Comparison of ENCODE assay signal across 8 cellular contexts in the genomic region with DNA sequence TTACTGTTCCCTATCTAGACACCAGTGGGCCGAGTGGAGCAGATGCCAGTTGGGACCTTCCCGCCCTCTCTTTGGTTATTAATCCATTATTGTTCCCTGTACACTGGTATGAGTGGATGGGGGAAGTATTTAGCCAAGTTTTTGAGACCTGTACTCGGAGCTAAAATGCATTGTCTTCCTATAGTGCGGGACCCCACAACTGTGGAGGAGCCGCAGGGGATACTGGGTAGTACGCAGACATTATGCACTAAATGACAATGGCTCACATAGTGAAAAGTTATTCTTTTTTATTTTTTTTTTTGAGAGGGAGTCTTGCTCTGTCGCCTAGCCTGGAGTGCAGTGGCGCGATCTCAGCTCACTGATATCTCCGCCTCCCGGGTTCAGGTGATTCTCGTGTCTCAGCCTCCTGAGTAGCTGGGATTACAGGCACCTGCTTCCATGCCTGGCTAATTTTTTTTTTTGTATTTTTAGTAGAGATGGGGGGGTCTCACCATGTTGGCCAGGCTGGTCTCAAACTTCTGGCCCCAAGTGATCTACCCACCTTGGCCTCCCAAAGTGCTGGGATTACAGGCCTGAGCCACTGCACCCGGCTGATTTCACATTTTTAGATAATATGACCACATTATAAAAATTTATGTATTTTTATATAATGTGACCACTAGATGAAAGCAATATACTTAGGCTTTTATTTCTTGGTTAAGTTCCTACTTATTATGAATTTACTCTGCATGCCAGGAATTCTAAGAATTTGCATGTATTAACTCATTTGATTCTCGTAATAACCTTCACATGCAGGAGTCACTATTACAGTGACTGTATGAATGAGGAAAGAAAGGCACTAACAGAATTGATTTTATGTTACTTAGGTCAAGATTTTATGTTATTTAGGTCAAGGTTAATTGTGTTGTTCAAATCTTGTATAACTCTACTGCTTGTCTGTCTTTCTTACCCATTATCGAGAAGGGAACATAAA. TPM values are rescaled to one million over a fixed set of nuclear protein-coding genes. Genes with fewer than 3 reads are reported as not detected.
A peak's percentile ranks its signal among the peaks of the same experiment; 100 is the strongest.
DNase-seq lines count a peak whose midpoint lies in the region; ATAC-seq and TF ChIP-seq lines count a peak whose summit lies in the region.

No MANE protein-coding gene starts in this region.

- DNase-seq in GM04504 (ENCODE audit: low read depth) (peak; percentile 24), nephron progenitor cell (no peak), NCI-H2081 treated with DMSO at 0.1 percent for 48 hours (lab: John Stamatoyannopoulos, UW) (no peak), Right ventricle myocardium inferior (ENCODE audit: missing footprints) (no peak)
- no peak for DNase-seq in natural killer cell treated with Interleukin-12 subunit alpha and Interleukin-12 subunit beta and Interleukin-15 and Interleukin-18, amount 100 ng/mL, for 72 hours (ENCODE audit: low spot score)

- ATAC-seq in HG02610 (IDR thresholded peaks at IDR 0.05; ENCODE audit: unreplicated experiment): peak; percentile 3
- peak; percentile 1 to 2 for ATAC-seq in natural killer cell treated with Interleukin-12 subunit alpha and Interleukin-12 subunit beta and Interleukin-15 and Interleukin-18, amount 100 ng/mL, for 72 hours
- ATAC-seq in HG03521 (IDR thresholded peaks at IDR 0.05; ENCODE audit: unreplicated experiment): no peak
- no peak for ATAC-seq in Right ventricle myocardium inferior

- H3K36me3 Mint-ChIP-seq in activated naive CD4-positive, alpha-beta T cell treated with anti-CD3 and anti-CD28 coated beads, Interleukin-2, amount 50 U/mL, for 24 hours: peaks cover 9% of the 10 kb centered on the region
- peaks cover 10% of the 10 kb centered on the region for H3K36me3 Mint-ChIP-seq in natural killer cell treated with Interleukin-12 subunit alpha and Interleukin-12 subunit beta and Interleukin-15 and Interleukin-18, amount 100 ng/mL, for 72 hours
- H3K36me3 Mint-ChIP-seq in nephron progenitor cell (ENCODE audit: low read depth): no peaks in the 10 kb centered on the region

- intact Hi-C loops in Right ventricle myocardium inferior (cut with DNase I): loop anchor here (5.0 to 10.0 kb wide), 3 partner anchors 128 to 410 kb away; a partner anchor contains a TSS

- peak overlapping the region; percentile 93 for H3K4me3 Mint-ChIP-seq in activated naive CD4-positive, alpha-beta T cell treated with anti-CD3 and anti-CD28 coated beads, Interleukin-2, amount 50 U/mL, for 24 hours
- H3K4me3 Mint-ChIP-seq in natural killer cell treated with Interleukin-12 subunit alpha and Interleukin-12 subunit beta and Interleukin-15 and Interleukin-18, amount 100 ng/mL, for 72 hours: peak overlapping the region; percentile 99
- no peak overlapping the region for H3K4me3 Mint-ChIP-seq in nephron progenitor cell

- TF ChIP-seq CTCF in nephron progenitor cell (IDR thresholded peaks at IDR 0.05): no peak

- H3K9me3 Mint-ChIP-seq in activated naive CD4-positive, alpha-beta T cell treated with anti-CD3 and anti-CD28 coated beads, Interleukin-2, amount 50 U/mL, for 24 hours: no peaks in the 10 kb centered on the region
- no peaks in the 10 kb centered on the region for H3K9me3 Mint-ChIP-seq in natural killer cell treated with Interleukin-12 subunit alpha and Interleukin-12 subunit beta and Interleukin-15 and Interleukin-18, amount 100 ng/mL, for 72 hours
- H3K9me3 Mint-ChIP-seq in nephron progenitor cell: peaks cover 7% of the 10 kb centered on the region

- H3K4me1 Mint-ChIP-seq in activated naive CD4-positive, alpha-beta T cell treated with anti-CD3 and anti-CD28 coated beads, Interleukin-2, amount 50 U/mL, for 24 hours: peaks cover 64% of the 10 kb centered on the region
- H3K4me1 Mint-ChIP-seq in natural killer cell treated with Interleukin-12 subunit alpha and Interleukin-12 subunit beta and Interleukin-15 and Interleukin-18, amount 100 ng/mL, for 72 hours (ENCODE audit: low read depth in 2 of 2): peaks cover 53 to 59% of the 10 kb centered on the region in 2 donors
- H3K4me1 Mint-ChIP-seq in nephron progenitor cell: no peaks in the 10 kb centered on the region

- H3K27ac Mint-ChIP-seq in activated naive CD4-positive, alpha-beta T cell treated with anti-CD3 and anti-CD28 coated beads, Interleukin-2, amount 50 U/mL, for 24 hours: peak overlapping the region; percentile 96
- peak overlapping the region; percentile 95 to 98 for H3K27ac Mint-ChIP-seq in natural killer cell treated with Interleukin-12 subunit alpha and Interleukin-12 subunit beta and Interleukin-15 and Interleukin-18, amount 100 ng/mL, for 72 hours
- H3K27ac Mint-ChIP-seq in nephron progenitor cell: no peak overlapping the region

- no peaks in the 10 kb centered on the region for H3K27me3 Mint-ChIP-seq in activated naive CD4-positive, alpha-beta T cell treated with anti-CD3 and anti-CD28 coated beads, Interleukin-2, amount 50 U/mL, for 24 hours
- no peaks in the 10 kb centered on the region for H3K27me3 Mint-ChIP-seq in natural killer cell treated with Interleukin-12 subunit alpha and Interleukin-12 subunit beta and Interleukin-15 and Interleukin-18, amount 100 ng/mL, for 72 hours
- peaks cover 17% of the 10 kb centered on the region for H3K27me3 Mint-ChIP-seq in nephron progenitor cell (ENCODE audit: low read depth, poor library complexity)

RNA-seq across cellular contexts. Expression of a gene that starts 25.9 kb away (rescaled TPM):
- total RNA-seq in natural killer cell treated with Interleukin-12 subunit alpha and Interleukin-12 subunit beta and Interleukin-15 and Interleukin-18, amount 100 ng/mL, for 72 hours: 10 to 100 TPM; 76.8 to 83.7 TPM
- total RNA-seq in Right ventricle myocardium inferior: 3.1 TPM

RNA-seq across cellular contexts. Expression of a gene that starts 51.5 kb away (rescaled TPM):
- 10 to 100 TPM; 17.5 to 23.0 TPM for total RNA-seq in natural killer cell treated with Interleukin-12 subunit alpha and Interleukin-12 subunit beta and Interleukin-15 and Interleukin-18, amount 100 ng/mL, for 72 hours
- total RNA-seq in Right ventricle myocardium inferior: 6.2 TPM

Comparison
In these comparisons a context has a peak if more than half of its experiments do, and no peak if none do; other contexts are left out.
1. ATAC-seq: peak in HG02610 (single experiment) and natural killer cell treated with Interleukin-12 subunit alpha and Interleukin-12 subunit beta and Interleukin-15 and Interleukin-18, amount 100 ng/mL, for 72 hours (2 of 2); none in HG03521 (single experiment) and Right ventricle myocardium inferior (single experiment).
2. RNA of a gene that starts 25.9 kb away (total RNA-seq): 76.8 to 83.7 TPM in natural killer cell treated with Interleukin-12 subunit alpha and Interleukin-12 subunit beta and Interleukin-15 and Interleukin-18, amount 100 ng/mL, for 72 hours; 3.1 TPM in Right ventricle myocardium inferior (single experiment); every median in the first group is over 10 times any median in the second.